Comparison of ENCODE assay signal across 30 cellular contexts in genomic region chr5:180669661-180670060, GRCh38. TPM values are rescaled to one million over a fixed set of nuclear protein-coding genes. Genes with fewer than 3 reads are reported as not detected.
DNase-seq lines count a peak whose midpoint lies in the region; ATAC-seq, FAIRE-seq and TF ChIP-seq lines count a peak whose summit lies in the region.
"Had no signal": no experiment of that assay in that cellular context is flagged by ENCODE, and none has a peak within 500 bp of the region (broad histone marks: within the 10 kb centered on the region; RNA-seq: fewer than 3 reads in every experiment).

No MANE protein-coding gene starts in this region.

- H3K9me2 ChIP-seq in GM23338 (ENCODE audit: insufficient read depth): no peaks in the 10 kb centered on the region

- ATAC-seq in HepG2 (peak; percentile 15; the same call in 1 of the 3 replicates), right lobe of liver (no peak), GM23338 (no peak), lower lobe of right lung (no peak)
- no peak for ATAC-seq in activated CD4-positive, alpha-beta T cell treated with anti-CD3 and anti-CD28 coated beads for 36 hours
- ATAC-seq: activated CD8-positive, alpha-beta memory T cell treated with anti-CD3 and anti-CD28 coated beads, Interleukin-2, amount 10 ng/mL, durations not matched to agents 7 days and 5 days; esophagus mucosa; left lung had no signal

- intact Hi-C loops in HepG2 (cut with micrococcal nuclease; ENCODE audit: unreplicated experiment): loop anchor here (1.0 kb wide), 1 partner anchor 58 kb away; no protein-coding TSS in a partner anchor
- intact Hi-C loops in right lobe of liver (cut with DNase I): no loop called here
- intact Hi-C loops in activated CD4-positive, alpha-beta T cell treated with anti-CD3 and anti-CD28 coated beads for 36 hours (cut with DNase I, micrococcal nuclease): loop anchor here in 1 of 2 experiments (1.0 kb wide), 1 partner anchor 49 kb away; no protein-coding TSS in a partner anchor
- intact Hi-C loops in lower lobe of right lung (cut with DNase I): no loop called here

- H3K79me2 ChIP-seq in HepG2 (ENCODE audit: insufficient read depth, low read length): no peaks in the 10 kb centered on the region
- no peaks in the 10 kb centered on the region for H3K79me2 ChIP-seq in GM23338 (replicated peaks; ENCODE audit: insufficient read depth)

- H3K9ac ChIP-seq in HepG2 (ENCODE audit: insufficient read depth, low read depth, low read length): no peak overlapping the region

- no peak for TF ChIP-seq RAD21 in HepG2 (CRISPR knock-in tag; IDR thresholded peaks at IDR 0.05)

- BruUV-seq in HepG2 (replicated peaks; lab: Mats Ljungman, UMichigan): no TSS peak

- peaks cover 29% of the 10 kb centered on the region for H3K27me3 Mint-ChIP-seq in GM23338 (ENCODE audit: insufficient read depth, low read depth, poor library complexity)
- H3K27me3 Mint-ChIP-seq in activated CD4-positive, alpha-beta T cell treated with anti-CD3 and anti-CD28 coated beads for 36 hours: peaks cover 3% of the 10 kb centered on the region

- TF ChIP-seq CTCF in HepG2 (CRISPR knock-in tag; IDR thresholded peaks at IDR 0.05): no peak
- TF ChIP-seq CTCF in right lobe of liver (IDR thresholded peaks at IDR 0.05): no peak
- no peak for TF ChIP-seq CTCF in GM23338 (conservative IDR thresholded peaks at IDR 0.05; ENCODE audit: low read depth in 2 of 2)
- no peak for TF ChIP-seq CTCF in lower lobe of right lung (IDR thresholded peaks at IDR 0.05)

- no peaks in the 10 kb centered on the region for H3K9me3 ChIP-seq in HepG2 (ENCODE audit: low read length)
- H3K9me3 ChIP-seq in right lobe of liver: no peaks in the 10 kb centered on the region
- H3K9me3 ChIP-seq in lower lobe of right lung: no peaks in the 10 kb centered on the region
- H3K9me3 ChIP-seq: right atrium auricular region, stomach, vagina had no signal

- CTCF ChIA-PET in HepG2 (lab: Yijun Ruan, JAX; ENCODE audit: low intra/inter-chr PET ratio, low total read pairs): no interaction called here
- CTCF ChIA-PET in activated CD4-positive, alpha-beta T cell treated with anti-CD3 and anti-CD28 coated beads for 36 hours (lab: Charles Lee): interaction anchor here (0.6 to 1.4 kb wide), 3 partner anchors 19 to 375 kb away, joined by 3 to 5 read pairs (median 3); no protein-coding TSS in a partner anchor

- no peaks in the 10 kb centered on the region for H3K36me3 ChIP-seq in HepG2 (replicated peaks in 1 of 2; ENCODE audit: control insufficient read depth in 1 of 2, insufficient read depth in 2 of 2, low read length in 2 of 2)
- no peaks in the 10 kb centered on the region for H3K36me3 ChIP-seq in right lobe of liver
- no peaks in the 10 kb centered on the region for H3K36me3 ChIP-seq in GM23338 (ENCODE audit: insufficient read depth)
- H3K36me3 ChIP-seq in lower lobe of right lung: no peaks in the 10 kb centered on the region
- H3K36me3 ChIP-seq: left lung, right atrium auricular region, stomach, vagina had no signal

- in situ Hi-C loops in HepG2 (cut with HindIII; ENCODE audit: extremely low pct_ligation_motif_present, low pct_unique_long_range_greater_than_20kb): loop anchor here (5.0 kb wide), 1 partner anchor 57 kb away; no protein-coding TSS in a partner anchor

- H3K4me2 ChIP-seq in HepG2 (ENCODE audit: low read depth, low read length) (no peak overlapping the region), GM23338 (no peak overlapping the region)
- H3K4me2 ChIP-seq: PC-9 had no signal

- H3K27ac ChIP-seq in HepG2 (ENCODE audit: extremely low read length, insufficient read depth, low read length): no peak overlapping the region
- H3K27ac ChIP-seq in right lobe of liver: no peak overlapping the region
- no peak overlapping the region for H3K27ac ChIP-seq in GM23338 (ENCODE audit: low read depth)
- H3K27ac ChIP-seq in lower lobe of right lung: no peak overlapping the region
- H3K27ac ChIP-seq: left lung, PC-9, right atrium auricular region, stomach, vagina had no signal

- POLR2A ChIA-PET in HepG2 (lab: Yijun Ruan, JAX): no interaction called here
- POLR2A ChIA-PET in activated CD4-positive, alpha-beta T cell treated with anti-CD3 and anti-CD28 coated beads for 36 hours (lab: Charles Lee): no interaction called here

- FAIRE-seq in HepG2 (lab: Jason Lieb, UNC): no peak
- FAIRE-seq: islet of Langerhans had no signal

- H3K4me3 Mint-ChIP-seq in GM23338: no peak overlapping the region
- no peak overlapping the region for H3K4me3 Mint-ChIP-seq in activated CD4-positive, alpha-beta T cell treated with anti-CD3 and anti-CD28 coated beads for 36 hours
- H3K4me3 Mint-ChIP-seq: activated CD8-positive, alpha-beta memory T cell treated with anti-CD3 and anti-CD28 coated beads, Interleukin-2, amount 10 ng/mL, durations not matched to agents 7 days and 5 days; activated T-cell treated with anti-CD3 and anti-CD28 coated beads, Interleukin-2, amount 50 U/mL, for 4 hours had no signal

- peaks cover 0 to 14% of the 10 kb centered on the region in 2 experiments; a peak in 1 of 5 replicates for H3K27me3 ChIP-seq in HepG2 (ENCODE audit: control insufficient read depth in 1 of 2, insufficient read depth in 2 of 2, low read length in 2 of 2)
- H3K27me3 ChIP-seq in right lobe of liver: peaks cover 3 to 6% of the 10 kb centered on the region in 2 donors
- peaks cover 22% of the 10 kb centered on the region for H3K27me3 ChIP-seq in GM23338 (ENCODE audit: insufficient read depth)
- H3K27me3 ChIP-seq in lower lobe of right lung (ENCODE audit: low read depth): peaks cover 16% of the 10 kb centered on the region
- H3K27me3 ChIP-seq: vagina had no signal

- H3K9me3 Mint-ChIP-seq in GM23338: peaks cover 6% of the 10 kb centered on the region; the same call in 1 of the 3 replicates
- no peaks in the 10 kb centered on the region for H3K9me3 Mint-ChIP-seq in activated CD4-positive, alpha-beta T cell treated with anti-CD3 and anti-CD28 coated beads for 36 hours (ENCODE audit: low read depth)
- H3K9me3 Mint-ChIP-seq: activated T-cell treated with anti-CD3 and anti-CD28 coated beads, Interleukin-2, amount 50 U/mL, for 4 hours; T-cell had no signal

- H3K27ac Mint-ChIP-seq in GM23338: no peak overlapping the region
- H3K27ac Mint-ChIP-seq in activated CD4-positive, alpha-beta T cell treated with anti-CD3 and anti-CD28 coated beads for 36 hours: no peak overlapping the region
- H3K27ac Mint-ChIP-seq: activated CD8-positive, alpha-beta memory T cell treated with anti-CD3 and anti-CD28 coated beads, Interleukin-2, amount 10 ng/mL, durations not matched to agents 7 days and 5 days had no signal

- no peak for TF ChIP-seq POLR2A in HepG2 (IDR thresholded peaks at IDR 0.05; ENCODE audit: insufficient read depth in 1 of 2, low read depth in 2 of 2, low read length in 2 of 2)
- TF ChIP-seq POLR2A in right lobe of liver (IDR thresholded peaks at IDR 0.05): no peak

- H3F3A ChIP-seq in GM23338 (replicated peaks; ENCODE audit: low read depth): no peaks in the 10 kb centered on the region

- no peaks in the 10 kb centered on the region; the same call in 2 of the 3 replicates for H3K36me3 Mint-ChIP-seq in GM23338 (ENCODE audit: low read depth)
- H3K36me3 Mint-ChIP-seq in activated CD4-positive, alpha-beta T cell treated with anti-CD3 and anti-CD28 coated beads for 36 hours (ENCODE audit: low read depth): no peaks in the 10 kb centered on the region
- H3K36me3 Mint-ChIP-seq: activated CD8-positive, alpha-beta memory T cell treated with anti-CD3 and anti-CD28 coated beads, Interleukin-2, amount 10 ng/mL, durations not matched to agents 7 days and 5 days; T-cell had no signal

- H3K4me1 Mint-ChIP-seq in GM23338: peaks cover 20% of the 10 kb centered on the region
- H3K4me1 Mint-ChIP-seq in activated CD4-positive, alpha-beta T cell treated with anti-CD3 and anti-CD28 coated beads for 36 hours: peaks cover 12% of the 10 kb centered on the region

- DNase-seq in HepG2 (ENCODE audit: low spot score): no peak
- no peak for DNase-seq in right lobe of liver
- peak; percentile 62 for DNase-seq in MV-4-11 (lab: John Stamatoyannopoulos, UW)
- peak; percentile 68 for DNase-seq in mesenteric fat pad (ENCODE audit: low spot score)
- no peak for DNase-seq in GM23338 (ENCODE audit: low spot score)
- no peak for DNase-seq in activated CD4-positive, alpha-beta T cell treated with anti-CD3 and anti-CD28 coated beads for 36 hours
- DNase-seq in lower lobe of right lung: no peak
- DNase-seq: activated CD4-positive, alpha-beta T cell treated with anti-CD3 and anti-CD28 coated beads, Interleukin-2, amount 50 U/mL, for 4 hours; activated CD8-positive, alpha-beta memory T cell treated with anti-CD3 and anti-CD28 coated beads, Interleukin-2, amount 10 ng/mL, durations not matched to agents 7 days and 5 days; activated gamma-delta T cell treated with Interleukin-2 at 50 U/mL for 16 hours; activated T-cell treated with anti-CD3 and anti-CD28 coated beads, Interleukin-2, amount 50 U/mL, for 4 hours; cortex of kidney; GF-D8; glutamatergic neuron; HCEC 1CT; IMR-90; mesenchymal stem cell; NCI-H1092; NCI-H1694 treated with DMSO at 0.1 percent for 48 hours; NCI-H510A treated with DMSO at 0.1 percent for 48 hours; PC-9; stimulated activated CD4-positive, alpha-beta T cell treated with anti-CD3 and anti-CD28 coated beads, Interleukin-1b, Interleukin-23, amount 100 ng/mL, for 48 hours; stomach; T-cell had no signal

- H4K20me1 ChIP-seq in HepG2 (ENCODE audit: insufficient read depth, low read length) (no peaks in the 10 kb centered on the region), GM23338 (replicated peaks; ENCODE audit: insufficient read depth) (no peaks in the 10 kb centered on the region)

- H3K4me3 ChIP-seq in HepG2 (replicated peaks in 1 of 3; ENCODE audit: insufficient read depth in 1 of 3, low read depth in 2 of 3, low read length in 3 of 3) (no peak overlapping the region), right lobe of liver (no peak overlapping the region), GM23338 (no peak overlapping the region), lower lobe of right lung (no peak overlapping the region)
- H3K4me3 ChIP-seq: left lung, PC-9, right atrium auricular region, stomach, vagina had no signal

- TF ChIP-seq EP300 in HepG2 (IDR thresholded peaks at IDR 0.05; ENCODE audit: low read depth in 2 of 2, low read length in 2 of 2): no peak
- no peak for TF ChIP-seq EP300 in HepG2 (CRISPR knock-in tag; IDR thresholded peaks at IDR 0.05; ENCODE audit: borderline replicate concordance)

- H3K4me1 ChIP-seq in HepG2 (ENCODE audit: insufficient read depth, low read length): peaks cover 24% of the 10 kb centered on the region
- H3K4me1 ChIP-seq in right lobe of liver: no peaks in the 10 kb centered on the region
- H3K4me1 ChIP-seq in GM23338 (ENCODE audit: insufficient read depth): no peaks in the 10 kb centered on the region; the same call in 1 of the 2 replicates
- H3K4me1 ChIP-seq in lower lobe of right lung: peaks cover 7% of the 10 kb centered on the region

- 9% methylated on average over 4 of the region's 5 CpGs for WGBS in HepG2 (ENCODE audit: low lambda C conversion rate)
- WGBS in right lobe of liver (ENCODE audit: insufficient coverage, low coverage, low lambda C conversion rate, missing lambda C conversion rate): 45% methylated on average over 3 of the region's 5 CpGs

- H2AFZ ChIP-seq in HepG2 (ENCODE audit: low read length): no peak overlapping the region
- H2AFZ ChIP-seq in GM23338: no peak overlapping the region
- H2AFZ ChIP-seq: PC-9 had no signal

RNA-seq across cellular contexts. Expression of gene FLT4, which starts 20.3 kb away (rescaled TPM):
- total RNA-seq in HepG2 (2016; rRNA removed; fragmentation: Illumina TruSeq; extraction: Trizol) (not detected in 2 replicates), right lobe of liver (10 to 100 TPM in 1 of 6 experiments, 1 to 10 TPM in 5; 5.3 to 15.1 (median 8.0) TPM), mesenteric fat pad (26.8 TPM), lower lobe of right lung (24.8 TPM)
- total RNA-seq in HepG2 (2016; cell fraction: cytosol; rRNA removed; fragmentation: Illumina TruSeq; extraction: Trizol; ENCODE audit: low read depth): not detected in 2 replicates
- total RNA-seq in HepG2 (2016; cell fraction: insoluble cytoplasmic fraction; rRNA removed; fragmentation: Illumina TruSeq; extraction: Trizol): not detected in 2 replicates
- not detected in 2 replicates for total RNA-seq in HepG2 (2016; cell fraction: membrane; rRNA removed; fragmentation: Illumina TruSeq; extraction: Trizol)
- not detected in 2 replicates for total RNA-seq in HepG2 (2016; cell fraction: nucleus; rRNA removed; fragmentation: Illumina TruSeq; extraction: Trizol)
- polyA plus RNA-seq in HepG2 (2011; rRNA removed) (not detected in 2 replicates), GM23338 (2016; fragmentation: Nextera tagmentation; extraction: Ambion mirVana) (2.6 and 3.4 TPM in 2 replicates)
- polyA plus RNA-seq in HepG2 (2011; cell fraction: cytosol; rRNA removed): 0.01 and 0.04 TPM in 2 replicates
- polyA plus RNA-seq in HepG2 (2011; cell fraction: nucleus; rRNA removed): 0.10 and 0.19 TPM in 2 replicates
- polyA plus RNA-seq in HepG2 (2012): not detected in 2 replicates
- not detected in 2 replicates for polyA plus RNA-seq in HepG2 (2016; cell fraction: cytosol; fragmentation: Illumina TruSeq; extraction: Trizol; ENCODE audit: low read depth)
- not detected in 2 replicates for polyA plus RNA-seq in HepG2 (2016; cell fraction: insoluble cytoplasmic fraction; fragmentation: Illumina TruSeq; extraction: Trizol; ENCODE audit: low read depth)
- not detected in 2 replicates for polyA plus RNA-seq in HepG2 (2016; cell fraction: membrane; fragmentation: Illumina TruSeq; extraction: Trizol; ENCODE audit: low read depth)
- polyA plus RNA-seq in HepG2 (2016; cell fraction: nucleus; fragmentation: Illumina TruSeq; extraction: Trizol; ENCODE audit: insufficient read depth, low read depth): not detected in 2 replicates
- polyA minus RNA-seq in HepG2 (2011; rRNA and poly(A)+ RNA removed; ENCODE audit: low replicate concordance): not detected in 2 replicates
- not detected in 2 replicates for polyA minus RNA-seq in HepG2 (2011; cell fraction: cytosol; rRNA and poly(A)+ RNA removed)
- not detected in 2 replicates for polyA minus RNA-seq in HepG2 (2011; cell fraction: nucleus; rRNA and poly(A)+ RNA removed)
- total RNA-seq in GM23338 (2014; rRNA removed; shearing (Covaris generic)): 13.8 and 17.3 TPM in 2 replicates
- total RNA-seq in activated CD4-positive, alpha-beta T cell treated with anti-CD3 and anti-CD28 coated beads for 36 hours: under 1 TPM; 0.75 to 0.98 TPM
- total RNA-seq: PC-9 had no signal
- polyA plus RNA-seq: AG04450 had no signal

Comparison
In these comparisons a context has a peak if more than half of its experiments do, and no peak if none do; other contexts are left out.
1. DNase-seq: peak in MV-4-11 (single experiment) and mesenteric fat pad (single experiment); none in HepG2 (single experiment), right lobe of liver (0 of 3), GM23338 (single experiment), activated CD4-positive, alpha-beta T cell treated with anti-CD3 and anti-CD28 coated beads for 36 hours (single experiment) and lower lobe of right lung (single experiment).